In the genomic region with DNA sequence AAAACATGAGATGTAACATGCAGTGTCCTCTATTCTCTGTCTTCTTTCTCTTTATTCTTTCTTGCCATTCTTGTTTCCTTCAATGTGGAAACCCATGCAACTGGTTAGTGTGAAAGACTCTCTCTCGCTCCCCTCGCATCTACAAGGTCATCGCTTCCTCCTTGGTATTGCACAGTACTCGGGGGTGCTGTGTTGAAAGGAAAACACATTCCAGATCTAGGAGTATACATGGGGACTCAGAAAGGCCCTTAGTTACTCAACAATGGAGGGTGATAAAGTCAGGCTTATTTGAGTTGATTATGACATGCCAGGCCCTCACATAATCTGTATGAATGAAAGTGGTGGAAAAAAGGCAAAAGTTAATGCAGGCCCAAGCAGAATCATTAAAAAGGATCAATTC, we compare ENCODE assay signal across 23 cellular contexts.
DNase-seq lines count a peak whose midpoint lies in the region; TF ChIP-seq lines count a peak whose summit lies in the region.
"Had no signal": no experiment of that assay in that cellular context is flagged by ENCODE, and none has a peak within 500 bp of the region (broad histone marks: within the 10 kb centered on the region; RNA-seq: fewer than 3 reads in every experiment).

No MANE protein-coding gene starts in this region.

- no peaks in the 10 kb centered on the region for H3K9me3 Mint-ChIP-seq in brain
- H3K9me3 Mint-ChIP-seq: CD4-positive, CD25-positive, alpha-beta regulatory T cell; GM23338 had no signal

- no peak for TF ChIP-seq CTCF in brain (conservative IDR thresholded peaks at IDR 0.05)
- no peak for TF ChIP-seq CTCF in spleen (IDR thresholded peaks at IDR 0.05 in 8 of 11, conservative IDR thresholded peaks at IDR 0.05 in 3 of 11)

- H3K27ac ChIP-seq in spleen (peak overlapping the region in 6 of 8 donors; percentile 9 to 83 (median 69)), caudate nucleus (ENCODE audit: low read depth, low read length) (no peak overlapping the region)
- H3K27ac ChIP-seq: 22Rv1, BLaER1, SJCRH30 had no signal

- peaks cover 39% of the 10 kb centered on the region for H3K4me1 Mint-ChIP-seq in brain
- H3K4me1 Mint-ChIP-seq: CD4-positive, CD25-positive, alpha-beta regulatory T cell had no signal

- H3K36me3 Mint-ChIP-seq in brain = peaks cover 27% of the 10 kb centered on the region
- H3K36me3 Mint-ChIP-seq: CD4-positive, CD25-positive, alpha-beta regulatory T cell had no signal

- intact Hi-C loops in spleen (cut with DNase I; ENCODE audit: low total_unique reads) = no loop called here

- H3K27ac Mint-ChIP-seq in brain = peak overlapping the region in 3 of 5 experiments; percentile 39 to 71 (median 56)
- H3K27ac Mint-ChIP-seq: CD4-positive, CD25-positive, alpha-beta regulatory T cell; GM23338; HFFc6 had no signal

- peaks cover 0 to 26% (median 2%) of the 10 kb centered on the region in 6 donors for H3K36me3 ChIP-seq in spleen
- H3K36me3 ChIP-seq: BLaER1, HAP-1 had no signal

- H3K4me3 Mint-ChIP-seq in brain = no peak overlapping the region
- H3K4me3 Mint-ChIP-seq: CD4-positive, CD25-positive, alpha-beta regulatory T cell; GM23338; HFFc6 had no signal

- peaks cover 10 to 64% (median 22%) of the 10 kb centered on the region in 6 donors for H3K4me1 ChIP-seq in spleen
- H3K4me1 ChIP-seq: SJCRH30 had no signal

- no peaks in the 10 kb centered on the region for H3K27me3 ChIP-seq in spleen (replicated peaks in 1 of 7)
- H3K27me3 ChIP-seq: BLaER1, SJCRH30 had no signal

- H3K4me3 ChIP-seq in spleen = no peak overlapping the region
- H3K4me3 ChIP-seq: BLaER1, GM23338, HAP-1, K562, SJCRH30 had no signal

- DNase-seq in SIG-M5 treated with dmso at 0.1 percent for 504 hours (lab: John Stamatoyannopoulos, UW; ENCODE audit: unreplicated experiment) = peak; percentile 15
- DNase-seq in SIG-M5 (lab: John Stamatoyannopoulos, UW) = no peak
- DNase-seq in iris pigment epithelial cell (ENCODE audit: low read depth) = peak; percentile 47
- DNase-seq in spleen = no peak
- DNase-seq in caudate nucleus (lab: John Stamatoyannopoulos, UW) = no peak
- no peak for DNase-seq in middle frontal gyrus (ENCODE audit: extremely low spot score, low spot score)
- DNase-seq: CD4-positive, CD25-positive, alpha-beta regulatory T cell; DMS153; HFFc6; Kasumi-1; NCI-H1105 treated with DMSO at 0.1 percent for 48 hours; NCI-H146; NCI-H1930; NCI-H2107; NCI-H524 treated with DMSO at 0.1 percent for 48 hours; NCI-H774; SJCRH30 had no signal

- H3K27me3 Mint-ChIP-seq in brain = no peaks in the 10 kb centered on the region
- H3K27me3 Mint-ChIP-seq: CD4-positive, CD25-positive, alpha-beta regulatory T cell had no signal

- 46 to 62% (median 55%) methylated on average over 4 of the region's 4 CpGs for WGBS in spleen, 5 donors

- no peak for TF ChIP-seq POLR2A in spleen (IDR thresholded peaks at IDR 0.05)

- H3K9me3 ChIP-seq in spleen = no peaks in the 10 kb centered on the region
- H3K9me3 ChIP-seq: BLaER1, HAP-1, SJCRH30 had no signal

Comparison
In these comparisons a context has a peak if more than half of its experiments do, and no peak if none do; other contexts are left out.
1. DNase-seq: peak in SIG-M5 treated with dmso at 0.1 percent for 504 hours (single experiment) and iris pigment epithelial cell (single experiment); none in SIG-M5 (single experiment), spleen (single experiment), caudate nucleus (0 of 61) and middle frontal gyrus (single experiment).